In the genomic region with DNA sequence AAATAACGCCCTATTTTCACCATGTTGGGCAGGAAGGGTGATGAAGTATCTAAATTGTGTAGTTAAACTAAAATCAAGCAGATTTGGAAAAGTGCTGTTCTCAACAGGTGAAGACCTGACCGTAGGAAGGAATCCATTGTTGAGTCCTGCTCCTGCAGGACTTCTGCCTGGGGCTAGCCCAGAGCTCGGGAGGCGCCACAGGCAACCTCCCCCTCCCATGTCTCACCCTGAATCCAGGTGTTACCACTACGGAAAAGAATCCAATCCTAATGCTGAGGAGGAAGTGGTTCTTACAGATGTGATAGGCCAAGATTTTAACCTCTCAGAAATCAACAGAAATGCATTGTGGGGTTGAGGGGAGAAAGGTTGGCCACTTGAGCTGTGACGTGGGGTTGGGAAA, we compare ENCODE assay signal across 16 cellular contexts. TPM values are rescaled to one million over a fixed set of nuclear protein-coding genes. Genes with fewer than 3 reads are reported as not detected.
A peak's percentile ranks its signal among the peaks of the same experiment; 100 is the strongest.
DNase-seq lines count a peak whose midpoint lies in the region; ATAC-seq, FAIRE-seq and TF ChIP-seq lines count a peak whose summit lies in the region.
"Had no signal": no experiment of that assay in that cellular context is flagged by ENCODE, and none has a peak within 500 bp of the region (broad histone marks: within the 10 kb centered on the region; RNA-seq: fewer than 3 reads in every experiment).

No MANE protein-coding gene starts in this region.

- no peak overlapping the region for H4K5ac ChIP-seq in IMR-90 (ENCODE audit: low read depth, low read length)

- H3K4me1 ChIP-seq in ACC112 (ENCODE audit: control insufficient read depth, insufficient read depth, low read length, unreplicated experiment) (peaks cover 50% of the 10 kb centered on the region), IMR-90 (ENCODE audit: control insufficient read depth, insufficient read depth, low read length) (peaks cover 19% of the 10 kb centered on the region), keratinocyte (ENCODE audit: control insufficient read depth, extremely low read depth, insufficient read depth, low read length) (peaks cover 48% of the 10 kb centered on the region), heart right ventricle (peaks cover 0 to 28% (median 0%) of the 10 kb centered on the region in 9 donors), SK-N-SH (ENCODE audit: control insufficient read depth in 1 of 2, insufficient read depth in 2 of 2, low read depth in 1 of 2, low read length in 1 of 2) (peaks cover 0 to 30% of the 10 kb centered on the region in 2 experiments; a peak in 2 of 4 replicates)

- H3K9me2 ChIP-seq in SK-N-SH, result no peaks in the 10 kb centered on the region

- no peak overlapping the region for H3K18ac ChIP-seq in IMR-90 (ENCODE audit: low read depth, low read length)

- H4K91ac ChIP-seq in IMR-90 (ENCODE audit: insufficient read depth, low read depth, low read length), result no peak overlapping the region

- no peak overlapping the region for H2BK5ac ChIP-seq in IMR-90 (ENCODE audit: low read depth, low read length, poor library complexity, severe bottlenecking)

- no peak for TF ChIP-seq POLR2A in IMR-90 (IDR thresholded peaks at IDR 0.05; ENCODE audit: low read depth, low read length)

- H3K14ac ChIP-seq in IMR-90 (replicated peaks; ENCODE audit: low read depth, low read length), result peak overlapping the region; percentile 35; the same call in 1 of the 2 replicates

- WGBS in IMR-90 (ENCODE audit: extremely low coverage in 2 of 2, insufficient read length in 1 of 2), 2 experiments, result no CpG with 5 or more reads among the region's 6 CpGs
- WGBS in heart right ventricle, 2 donors, result 98 to 99% methylated on average over 6 of the region's 6 CpGs
- 88% methylated on average over 6 of the region's 6 CpGs for WGBS in SK-N-SH (ENCODE audit: low lambda C conversion rate)

- H3K4me3 ChIP-seq in ACC112 (ENCODE audit: low read depth, low read length) (no peak overlapping the region), IMR-90 (ENCODE audit: insufficient read depth, low read depth, low read length) (no peak overlapping the region), epithelial cell of esophagus (ENCODE audit: low read length) (no peak overlapping the region), keratinocyte (ENCODE audit: control insufficient read depth in 2 of 3, extremely low read depth in 1 of 3, insufficient read depth in 2 of 3, low read depth in 1 of 3, low read length in 3 of 3) (no peak overlapping the region), heart right ventricle (no peak overlapping the region), SK-N-SH (ENCODE audit: low read depth in 2 of 2, low read length in 1 of 2) (no peak overlapping the region)
- H3K4me3 ChIP-seq: GM12878 had no signal

- intact Hi-C loops in IMR-90 (cut with micrococcal nuclease) (no loop called here), heart right ventricle (cut with DNase I) (loop anchor here in 1 of 10 donors (10.0 kb wide), 1 partner anchor 65 kb away; no protein-coding TSS in a partner anchor)

- H4K20me1 ChIP-seq in IMR-90 (ENCODE audit: insufficient read depth, low read length), result peaks cover 31% of the 10 kb centered on the region; the same call in 1 of the 2 replicates
- H4K20me1 ChIP-seq in keratinocyte (ENCODE audit: control insufficient read depth, extremely low read depth, insufficient read depth, low read length), result no peaks in the 10 kb centered on the region
- H4K20me1 ChIP-seq in SK-N-SH (ENCODE audit: insufficient read depth), result no peaks in the 10 kb centered on the region; the same call in 1 of the 2 replicates

- TF ChIP-seq EP300 in SK-N-SH (IDR thresholded peaks at IDR 0.05; ENCODE audit: borderline replicate concordance in 1 of 2, low read depth in 1 of 2, low read length in 1 of 2), result no peak

- no peak overlapping the region for H2AK9ac ChIP-seq in IMR-90 (replicated peaks; ENCODE audit: low read depth, low read length, poor library complexity)

- H4K8ac ChIP-seq in IMR-90 (ENCODE audit: low read depth in 2 of 2, low read length in 2 of 2), result no peak overlapping the region

- H3K4ac ChIP-seq in IMR-90 (ENCODE audit: low read depth, low read length), result no peak overlapping the region

- H3K9me3 ChIP-seq in IMR-90 (ENCODE audit: control insufficient read depth, insufficient read depth, low read length) (no peaks in the 10 kb centered on the region), keratinocyte (ENCODE audit: control insufficient read depth, low read depth, low read length) (no peaks in the 10 kb centered on the region), heart right ventricle (no peaks in the 10 kb centered on the region), SK-N-SH (no peaks in the 10 kb centered on the region)

- H3K9ac ChIP-seq in IMR-90 (ENCODE audit: low read depth, low read length), result no peak overlapping the region
- no peak overlapping the region for H3K9ac ChIP-seq in keratinocyte (ENCODE audit: control insufficient read depth, extremely low read depth, insufficient read depth, low read length)
- no peak overlapping the region for H3K9ac ChIP-seq in SK-N-SH

- no peak for TF ChIP-seq CTCF in IMR-90 (conservative IDR thresholded peaks at IDR 0.05; ENCODE audit: low read depth, low read length)
- TF ChIP-seq CTCF in epithelial cell of esophagus (IDR thresholded peaks at IDR 0.05; ENCODE audit: insufficient read depth, low read depth, low read length, missing control alignments), result no peak
- TF ChIP-seq CTCF in keratinocyte (optimal IDR thresholded peaks at IDR 0.05 in 1 of 3, IDR thresholded peaks at IDR 0.05 in 1 of 3, conservative IDR thresholded peaks at IDR 0.05 in 1 of 3; ENCODE audit: extremely low read depth in 1 of 3, insufficient read depth in 2 of 3, low read length in 3 of 3), result no peak
- TF ChIP-seq CTCF in heart right ventricle (IDR thresholded peaks at IDR 0.05), result no peak
- no peak for TF ChIP-seq CTCF in SK-N-SH (IDR thresholded peaks at IDR 0.05)

- CTCF ChIA-PET in IMR-90 (lab: Yijun Ruan, JAX), result no interaction called here
- CTCF ChIA-PET in SK-N-SH (lab: Yijun Ruan, JAX), result interaction anchor here (1.4 kb wide), 1 partner anchor 108 kb away, joined by 3 read pairs; no protein-coding TSS in a partner anchor

- no TSS peak for BruUV-seq in IMR-90 (replicated peaks; lab: Mats Ljungman, UMichigan)

- H3K23ac ChIP-seq in IMR-90 (ENCODE audit: low read depth, low read length), result no peak overlapping the region

- H3K79me1 ChIP-seq in IMR-90 (ENCODE audit: low read depth in 1 of 2, low read length in 2 of 2), result peaks cover 58 to 79% of the 10 kb centered on the region in 2 experiments

- no peaks in the 10 kb centered on the region for H3K27me3 ChIP-seq in ACC112 (ENCODE audit: insufficient read depth, low read length)
- no peaks in the 10 kb centered on the region for H3K27me3 ChIP-seq in IMR-90 (ENCODE audit: control insufficient read depth, insufficient read depth, low read length)
- H3K27me3 ChIP-seq in keratinocyte (ENCODE audit: control insufficient read depth, extremely low read depth, insufficient read depth, low read length), result no peaks in the 10 kb centered on the region
- H3K27me3 ChIP-seq in heart right ventricle, result no peaks in the 10 kb centered on the region
- H3K27me3 ChIP-seq in SK-N-SH (ENCODE audit: insufficient read depth), result no peaks in the 10 kb centered on the region

- H3K4me2 ChIP-seq in IMR-90 (ENCODE audit: low read depth, low read length), result no peak overlapping the region
- peak overlapping the region; percentile 3 for H3K4me2 ChIP-seq in keratinocyte (ENCODE audit: control insufficient read depth, extremely low read depth, insufficient read depth, low read depth, low read length)
- H3K4me2 ChIP-seq in SK-N-SH, result no peak overlapping the region

- no peak for TF ChIP-seq RAD21 in IMR-90 (IDR thresholded peaks at IDR 0.05; ENCODE audit: low read length)
- TF ChIP-seq RAD21 in SK-N-SH (IDR thresholded peaks at IDR 0.05; ENCODE audit: low read length), result no peak

- H3K79me2 ChIP-seq in ACC112 (ENCODE audit: control insufficient read depth, insufficient read depth, low read length, unreplicated experiment), result peaks cover 67% of the 10 kb centered on the region
- peaks cover 72% of the 10 kb centered on the region for H3K79me2 ChIP-seq in keratinocyte (ENCODE audit: control insufficient read depth, insufficient read depth, low read length)
- peaks cover 82% of the 10 kb centered on the region for H3K79me2 ChIP-seq in SK-N-SH (ENCODE audit: insufficient read depth)

- H2BK15ac ChIP-seq in IMR-90 (ENCODE audit: low read depth, low read length), result no peak overlapping the region

- POLR2A ChIA-PET in IMR-90 (lab: Charles Lee; ENCODE audit: unreplicated experiment), result no interaction called here
- POLR2A ChIA-PET in SK-N-SH (lab: Yijun Ruan, JAX), result no interaction called here

- DNase-seq in IMR-90 (no peak), epithelial cell of esophagus (ENCODE audit: low read depth) (peak; percentile 17), keratinocyte (ENCODE audit: low read depth, low spot score) (no peak), NCI-H446 treated with DMSO at 0.1 percent for 48 hours (lab: John Stamatoyannopoulos, UW) (no peak), heart right ventricle (no peak), SK-N-SH (no peak), amygdala (lab: John Stamatoyannopoulos, UW) (no peak)
- DNase-seq: C1 segment of cervical spinal cord; Calu3; CD4-positive, alpha-beta T cell; DMS 273 treated with DMSO at 0.1 percent for 48 hours; GOT3; H9 had no signal

- H3K9me1 ChIP-seq in IMR-90 (ENCODE audit: insufficient read depth, low read length), result peaks cover 27% of the 10 kb centered on the region
- H3K9me1 ChIP-seq in keratinocyte (ENCODE audit: control insufficient read depth, extremely low read depth, insufficient read depth, low read length), result no peaks in the 10 kb centered on the region

- no peak for FAIRE-seq in keratinocyte (lab: Jason Lieb, UNC)
- FAIRE-seq: GM12878 had no signal

- H3K36me3 ChIP-seq in ACC112 (ENCODE audit: insufficient read depth, low read length) (peaks cover 7% of the 10 kb centered on the region; the same call in 1 of the 2 replicates), IMR-90 (ENCODE audit: control insufficient read depth, insufficient read depth, low read length) (peaks cover 2% of the 10 kb centered on the region; the same call in 1 of the 2 replicates), keratinocyte (ENCODE audit: control insufficient read depth in 2 of 2, extremely low read depth in 1 of 2, insufficient read depth in 2 of 2, low read length in 2 of 2) (peaks cover 3 to 11% of the 10 kb centered on the region in 2 experiments), heart right ventricle (peaks cover 0 to 21% (median 0%) of the 10 kb centered on the region in 9 donors), SK-N-SH (replicated peaks in 1 of 2; ENCODE audit: control insufficient read depth in 1 of 2, insufficient read depth in 2 of 2, low read length in 1 of 2) (peaks cover 7 to 13% of the 10 kb centered on the region in 2 experiments)

- ATAC-seq in IMR-90 (ENCODE audit: low read depth), result no peak
- no peak for ATAC-seq in heart right ventricle
- ATAC-seq: GM12878 had no signal

- H3K27ac ChIP-seq in ACC112 (ENCODE audit: low read depth, low read length) (0 out of 2 replicates have a peak overlapping the region, but pooled peaks have one; percentile 90), IMR-90 (ENCODE audit: insufficient read depth, low read length) (no peak overlapping the region), keratinocyte (ENCODE audit: control insufficient read depth, insufficient read depth, low read length) (no peak overlapping the region), heart right ventricle (no peak overlapping the region), SK-N-SH (ENCODE audit: low read depth in 2 of 2, low read length in 1 of 2) (no peak overlapping the region)
- H3K27ac ChIP-seq: HL-60 had no signal

- H3K56ac ChIP-seq in IMR-90 (ENCODE audit: extremely low read depth, insufficient read depth, low read length), result no peak overlapping the region

- no peak overlapping the region for H2AK5ac ChIP-seq in IMR-90 (ENCODE audit: low read depth, low read length)

- H2BK120ac ChIP-seq in IMR-90 (ENCODE audit: low read depth, low read length), result no peak overlapping the region

- H2AFZ ChIP-seq in ACC112 (ENCODE audit: low read length, unreplicated experiment) (no peak overlapping the region), IMR-90 (replicated peaks; ENCODE audit: low read length, poor library complexity) (no peak overlapping the region), keratinocyte (ENCODE audit: control insufficient read depth, low read length) (no peak overlapping the region), SK-N-SH (ENCODE audit: low read depth) (no peak overlapping the region)

- peaks cover 26% of the 10 kb centered on the region for H3F3A ChIP-seq in SK-N-SH (replicated peaks; ENCODE audit: insufficient read depth)

- H2BK20ac ChIP-seq in IMR-90 (ENCODE audit: low read depth, low read length), result no peak overlapping the region

- in situ Hi-C loops in IMR-90 (cut with MboI; ENCODE audit: low sequenced_read_pairs), result no loop called here

- dilution Hi-C loops in IMR-90 (cut with HindIII; ENCODE audit: low sequenced_read_pairs, unreplicated experiment), result no loop called here
- dilution Hi-C loops in keratinocyte (cut with MboI; ENCODE audit: extremely low pct_ligation_motif_present, low sequenced_read_pairs), result no loop called here

RNA-seq across cellular contexts. Expression of gene RAB22A, which starts 30.2 kb away (rescaled TPM):
- 8.2 and 16.1 TPM in 2 replicates for total RNA-seq in IMR-90 (2012; rRNA removed)
- 7.9 and 8.4 TPM in 2 replicates for polyA plus RNA-seq in IMR-90 (2012; rRNA removed)
- 3.4 and 4.3 TPM in 2 replicates for polyA plus RNA-seq in IMR-90 (2012; cell fraction: cytosol; rRNA removed)
- 15.6 and 16.5 TPM in 2 replicates for polyA plus RNA-seq in IMR-90 (2012; cell fraction: nucleus; rRNA removed; ENCODE audit: low replicate concordance)
- 16.0 to 22.9 TPM (median 17.1 TPM) in 3 replicates for polyA plus RNA-seq in keratinocyte
- 12.6 TPM for polyA plus RNA-seq in keratinocyte (2011; ENCODE audit: low read depth)
- 12.5 and 19.7 TPM in 2 replicates for polyA plus RNA-seq in keratinocyte (2011; cell fraction: cytosol; rRNA removed)
- 17.4 and 18.9 TPM in 2 replicates for polyA plus RNA-seq in keratinocyte (2011; cell fraction: nucleus; rRNA removed)
- polyA plus RNA-seq in keratinocyte (2012; ENCODE audit: low replicate concordance), result 14.2 and 16.1 TPM in 2 replicates
- polyA minus RNA-seq in keratinocyte, result 12.3 to 30.9 TPM (median 23.4 TPM) in 3 replicates
- 18.4 TPM for polyA minus RNA-seq in keratinocyte (2011; cell fraction: cytosol; rRNA and poly(A)+ RNA removed)
- polyA minus RNA-seq in keratinocyte (2011; cell fraction: nucleus; rRNA and poly(A)+ RNA removed), result 14.5 and 28.5 TPM in 2 replicates
- 1 to 10 TPM; 5.6 to 8.5 (median 7.1) TPM for total RNA-seq in heart right ventricle
- polyA plus RNA-seq in heart right ventricle, result 1 to 10 TPM; 4.2 to 4.3 TPM
- 10.7 and 12.7 TPM in 2 replicates for polyA plus RNA-seq in SK-N-SH (2012; rRNA removed)
- polyA plus RNA-seq in SK-N-SH (2012; cell fraction: cytosol; rRNA removed), result 13.3 and 15.3 TPM in 2 replicates
- polyA plus RNA-seq in SK-N-SH (2012; cell fraction: nucleus; rRNA removed), result 10.0 and 17.3 TPM in 2 replicates

RNA-seq across cellular contexts. Expression of gene VAPB, which starts 49.3 kb away (rescaled TPM):
- total RNA-seq in IMR-90 (2012; rRNA removed), result 9.1 and 12.8 TPM in 2 replicates
- polyA plus RNA-seq in IMR-90 (2012; rRNA removed), result 20.8 and 26.0 TPM in 2 replicates
- polyA plus RNA-seq in IMR-90 (2012; cell fraction: cytosol; rRNA removed), result 8.2 and 10.0 TPM in 2 replicates
- 9.1 and 22.4 TPM in 2 replicates for polyA plus RNA-seq in IMR-90 (2012; cell fraction: nucleus; rRNA removed; ENCODE audit: low replicate concordance)
- 20.9 to 50.5 TPM (median 38.0 TPM) in 3 replicates for polyA plus RNA-seq in keratinocyte
- 20.7 TPM for polyA plus RNA-seq in keratinocyte (2011; ENCODE audit: low read depth)
- polyA plus RNA-seq in keratinocyte (2011; cell fraction: cytosol; rRNA removed), result 39.1 and 52.0 TPM in 2 replicates
- 38.9 and 46.3 TPM in 2 replicates for polyA plus RNA-seq in keratinocyte (2011; cell fraction: nucleus; rRNA removed)
- polyA plus RNA-seq in keratinocyte (2012; ENCODE audit: low replicate concordance), result 35.3 and 47.0 TPM in 2 replicates
- polyA minus RNA-seq in keratinocyte, result 18.7 to 26.7 TPM (median 26.0 TPM) in 3 replicates
- 27.2 TPM for polyA minus RNA-seq in keratinocyte (2011; cell fraction: cytosol; rRNA and poly(A)+ RNA removed)
- polyA minus RNA-seq in keratinocyte (2011; cell fraction: nucleus; rRNA and poly(A)+ RNA removed), result 10.8 and 16.3 TPM in 2 replicates
- 10 to 100 TPM; 59.9 to 89.9 (median 70.8) TPM for total RNA-seq in heart right ventricle
- polyA plus RNA-seq in heart right ventricle, result 10 to 100 TPM; 20.8 to 25.8 TPM
- 16.8 and 16.9 TPM in 2 replicates for polyA plus RNA-seq in SK-N-SH (2012; rRNA removed)
- 21.7 and 25.1 TPM in 2 replicates for polyA plus RNA-seq in SK-N-SH (2012; cell fraction: cytosol; rRNA removed)
- 19.8 and 23.8 TPM in 2 replicates for polyA plus RNA-seq in SK-N-SH (2012; cell fraction: nucleus; rRNA removed)
